14 cellular contexts compared by ENCODE assay signal in the genomic region with DNA sequence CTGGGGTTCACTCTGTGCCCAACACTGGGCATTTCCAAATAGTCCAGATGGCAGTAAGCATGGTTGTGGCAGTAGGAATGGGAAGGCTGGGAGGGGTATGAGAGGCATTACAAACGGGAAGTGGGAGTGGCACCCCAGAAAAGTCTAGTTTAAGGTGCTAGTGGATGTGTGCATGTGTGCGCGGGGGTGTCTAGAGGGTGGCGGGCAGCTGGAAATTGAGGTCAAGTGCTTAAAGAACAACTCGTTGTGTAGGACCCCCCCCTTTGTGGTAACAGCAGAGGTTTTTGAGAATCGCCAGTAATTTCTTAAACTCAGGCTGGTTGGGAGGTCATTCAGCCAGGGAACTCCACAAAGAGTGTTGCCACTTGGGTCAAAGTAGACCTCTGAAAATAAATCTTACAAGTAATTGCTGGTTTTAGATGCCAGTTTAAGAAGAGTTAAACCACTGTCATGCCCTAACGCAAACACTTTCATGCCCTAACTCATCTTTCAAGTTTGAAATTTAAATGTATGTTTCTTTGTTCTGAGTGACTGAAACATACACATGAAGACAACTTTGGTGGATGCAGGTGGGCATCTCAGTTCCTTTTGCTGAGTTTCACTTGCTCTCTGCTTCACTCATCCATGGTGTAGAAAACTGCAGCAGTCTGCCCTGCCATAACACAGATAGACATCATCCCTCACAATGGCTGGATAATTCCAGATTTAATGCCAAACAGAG.
A peak's percentile ranks its signal among the peaks of the same experiment; 100 is the strongest.
DNase-seq lines count a peak whose midpoint lies in the region; ATAC-seq and TF ChIP-seq lines count a peak whose summit lies in the region.
"Had no signal": no experiment of that assay in that cellular context is flagged by ENCODE, and none has a peak within 500 bp of the region (broad histone marks: within the 10 kb centered on the region; RNA-seq: fewer than 3 reads in every experiment).

No MANE protein-coding gene starts in this region.

- intact Hi-C loops in right lobe of liver (cut with DNase I): no loop called here

- peaks cover 62% of the 10 kb centered on the region for H3K36me3 Mint-ChIP-seq in T-cell

- no peaks in the 10 kb centered on the region for H3K9me3 ChIP-seq in right lobe of liver
- H3K9me3 ChIP-seq: breast epithelium had no signal

- no peak for TF ChIP-seq POLR2A in right lobe of liver (IDR thresholded peaks at IDR 0.05)

- no peak overlapping the region for H3K27ac ChIP-seq in right lobe of liver
- H3K27ac ChIP-seq: breast epithelium, foreskin keratinocyte had no signal

- TF ChIP-seq CTCF in GM20000 (IDR thresholded peaks at IDR 0.05; ENCODE audit: extremely low read depth, missing control alignments): no peak
- TF ChIP-seq CTCF in right lobe of liver (IDR thresholded peaks at IDR 0.05): no peak

- CTCF ChIA-PET in T-cell (lab: Charles Lee): no interaction called here

- H3K36me3 ChIP-seq in right lobe of liver: peaks cover 0 to 2% (median 0%) of the 10 kb centered on the region in 4 donors
- H3K36me3 ChIP-seq: breast epithelium had no signal

- H3K27me3 ChIP-seq in right lobe of liver: no peaks in the 10 kb centered on the region
- H3K27me3 ChIP-seq: breast epithelium, foreskin keratinocyte had no signal

- no peaks in the 10 kb centered on the region for H3K9me3 Mint-ChIP-seq in T-cell
- H3K9me3 Mint-ChIP-seq: activated CD4-positive, alpha-beta memory T cell treated with anti-CD3 and anti-CD28 coated beads for 36 hours had no signal

- H3K4me3 ChIP-seq in right lobe of liver: no peak overlapping the region
- H3K4me3 ChIP-seq: breast epithelium had no signal

- H3K4me1 Mint-ChIP-seq in T-cell: peaks cover 34 to 44% (median 42%) of the 10 kb centered on the region in 3 donors

- no peaks in the 10 kb centered on the region for H3K27me3 Mint-ChIP-seq in T-cell
- H3K27me3 Mint-ChIP-seq: activated CD4-positive, alpha-beta memory T cell treated with anti-CD3 and anti-CD28 coated beads for 36 hours had no signal

- DNase-seq in GM20000 (ENCODE audit: low spot score) (peak; percentile 39), T-cell (no peak), NCI-H1930 (lab: John Stamatoyannopoulos, UW) (no peak), NCI-H1694 (lab: John Stamatoyannopoulos, UW) (no peak), NCI-H345 (lab: John Stamatoyannopoulos, UW) (no peak), right lobe of liver (no peak)
- DNase-seq: activated CD4-positive, alpha-beta memory T cell treated with anti-CD3 and anti-CD28 coated beads for 36 hours; foreskin keratinocyte; NCI-H2029 had no signal

- POLR2A ChIA-PET in T-cell (lab: Charles Lee): no interaction called here

- peak overlapping the region in 2 of 3 donors; percentile 26 to 29 for H3K4me3 Mint-ChIP-seq in T-cell
- H3K4me3 Mint-ChIP-seq: activated CD4-positive, alpha-beta memory T cell treated with anti-CD3 and anti-CD28 coated beads for 36 hours had no signal

- H3K27ac Mint-ChIP-seq in T-cell: peak overlapping the region; percentile 23 to 81
- H3K27ac Mint-ChIP-seq: activated CD4-positive, alpha-beta memory T cell treated with anti-CD3 and anti-CD28 coated beads for 36 hours had no signal

- no peaks in the 10 kb centered on the region for H3K4me1 ChIP-seq in right lobe of liver
- H3K4me1 ChIP-seq: breast epithelium had no signal

- peak; percentile 80 for ATAC-seq in GM18498 (IDR thresholded peaks at IDR 0.05; ENCODE audit: unreplicated experiment)
- peak; percentile 85 for ATAC-seq in HG03060 (IDR thresholded peaks at IDR 0.05; ENCODE audit: low read depth, unreplicated experiment)
- ATAC-seq in T-cell (replicated peaks in 1 of 4): peak in 3 of 4 experiments; percentile 23 to 44 (median 27)
- no peak for ATAC-seq in right lobe of liver
- ATAC-seq: foreskin keratinocyte, HCT116, Right ventricle myocardium inferior had no signal

- 76% methylated on average over 7 of the region's 7 CpGs for WGBS in right lobe of liver (ENCODE audit: insufficient coverage, low coverage, low lambda C conversion rate, missing lambda C conversion rate)

Comparison
In these comparisons a context has a peak if more than half of its experiments do, and no peak if none do; other contexts are left out.
1. ATAC-seq: peak in GM18498 (single experiment), HG03060 (single experiment) and T-cell (3 of 4); none in right lobe of liver (0 of 4).